Comparison of ENCODE assay signal across 4 cellular contexts in genomic region chr7:99234185-99234584, GRCh38.
A peak's percentile ranks its signal among the peaks of the same experiment; 100 is the strongest.
TF ChIP-seq lines count a peak whose summit lies in the region.

No MANE protein-coding gene starts in this region.

TF ChIP-seq in HepG2, 621 proteins besides CTCF, POLR2A, EP300 and RAD21:
- TF ChIP-seq ZSCAN12 (CRISPR knock-in tag; IDR thresholded peaks at IDR 0.05): no peak
- 0 out of 2 replicates have a peak, but pooled peaks have one; percentile 34 for TF ChIP-seq RARA (CRISPR knock-in tag; IDR thresholded peaks at IDR 0.05)
- TF ChIP-seq ZNF224 (CRISPR knock-in tag; IDR thresholded peaks at IDR 0.05): no peak
- TF ChIP-seq CEBPB (IDR thresholded peaks at IDR 0.05; ENCODE audit: borderline replicate concordance, low read depth, low read length): peak; percentile 51; the same call in 1 of the 2 replicates
- TF ChIP-seq ATF1 (CRISPR knock-in tag; IDR thresholded peaks at IDR 0.05): no peak
- peak; percentile 66 for TF ChIP-seq CEBPG (CRISPR knock-in tag; IDR thresholded peaks at IDR 0.05)
- no peak for TF ChIP-seq FOXP1 (IDR thresholded peaks at IDR 0.05)
- 0 out of 2 replicates have a peak, but pooled peaks have one; percentile 16 for TF ChIP-seq FOXP1 (CRISPR knock-in tag; IDR thresholded peaks at IDR 0.05)
- no peak for TF ChIP-seq SOX6 (IDR thresholded peaks at IDR 0.05)
- TF ChIP-seq SOX6 (CRISPR knock-in tag; IDR thresholded peaks at IDR 0.05): 0 out of 2 replicates have a peak, but pooled peaks have one; percentile 10
- no peak for TF ChIP-seq ZNF598 (CRISPR knock-in tag; IDR thresholded peaks at IDR 0.05; ENCODE audit: borderline replicate concordance)
- TF ChIP-seq ATF3 (CRISPR knock-in tag; IDR thresholded peaks at IDR 0.05): 0 out of 2 replicates have a peak, but pooled peaks have one; percentile 24

TF ChIP-seq in GM23338, 12 proteins besides CTCF, POLR2A, EP300 and RAD21:
- TF ChIP-seq POLR2AphosphoS5 (IDR thresholded peaks at IDR 0.05; ENCODE audit: low read depth): no peak
- TF ChIP-seq ZNF114 (CRISPR knock-in tag; IDR thresholded peaks at IDR 0.05): no peak
- no peak for TF ChIP-seq JUNB (IDR thresholded peaks at IDR 0.05; ENCODE audit: unreplicated experiment)
- TF ChIP-seq EZH2phosphoT487 (IDR thresholded peaks at IDR 0.05; ENCODE audit: unreplicated experiment): no peak
- no peak for TF ChIP-seq NANOG (IDR thresholded peaks at IDR 0.05; ENCODE audit: borderline replicate concordance)
- TF ChIP-seq ETS1 (IDR thresholded peaks at IDR 0.05): no peak
- no peak for TF ChIP-seq ZNF331 (CRISPR knock-in tag; IDR thresholded peaks at IDR 0.05; ENCODE audit: low read depth)
- no peak for TF ChIP-seq REST (IDR thresholded peaks at IDR 0.05; ENCODE audit: unreplicated experiment)
- TF ChIP-seq STAT1 (IDR thresholded peaks at IDR 0.05; ENCODE audit: unreplicated experiment): no peak

TF ChIP-seq in IMR-90, 13 proteins besides CTCF, POLR2A, EP300 and RAD21:
- TF ChIP-seq CEBPB (IDR thresholded peaks at IDR 0.05; ENCODE audit: low read depth, low read length) (0 out of 2 replicates have a peak, but pooled peaks have one; percentile 7), NFE2L2 (IDR thresholded peaks at IDR 0.05; ENCODE audit: low read depth, low read length) (no peak)

TF ChIP-seq in K562, 482 proteins besides CTCF, POLR2A, EP300 and RAD21:
- TF ChIP-seq ATF3 (IDR thresholded peaks at IDR 0.05) (peak; percentile 58), ATF3 (CRISPR knock-in tag; conservative IDR thresholded peaks at IDR 0.05) (no peak), E2F6 (IDR thresholded peaks at IDR 0.05; ENCODE audit: borderline replicate concordance in 1 of 2, extremely low read depth in 1 of 2, insufficient read depth in 1 of 2, insufficient read length in 1 of 2, low read depth in 1 of 2, low read length in 1 of 2, poor library complexity in 1 of 2, severe bottlenecking in 1 of 2) (peak in 1 of 2 experiments; percentile 17), L3MBTL2 (IDR thresholded peaks at IDR 0.05) (peak; percentile 58; the same call in 1 of the 2 replicates), ZFPM2 (CRISPR knock-in tag; IDR thresholded peaks at IDR 0.05) (no peak), TEAD1 (CRISPR knock-in tag; IDR thresholded peaks at IDR 0.05) (no peak), CEBPG (CRISPR knock-in tag; IDR thresholded peaks at IDR 0.05) (no peak), CEBPG (tag; conservative IDR thresholded peaks at IDR 0.05 in 1 of 2, IDR thresholded peaks at IDR 0.05 in 1 of 2) (0 out of 4 replicates have a peak, but pooled peaks have one; percentile 13 to 31), ZC3H4 (CRISPR knock-in tag; IDR thresholded peaks at IDR 0.05; ENCODE audit: borderline replicate concordance) (no peak), CEBPB (tag; IDR thresholded peaks at IDR 0.05) (peak; percentile 55; the same call in 1 of the 2 replicates), ZC3H11A (IDR thresholded peaks at IDR 0.05; ENCODE audit: low read depth, low read length) (no peak)
